Comparison of ENCODE assay signal across 8 cellular contexts in the genomic region with DNA sequence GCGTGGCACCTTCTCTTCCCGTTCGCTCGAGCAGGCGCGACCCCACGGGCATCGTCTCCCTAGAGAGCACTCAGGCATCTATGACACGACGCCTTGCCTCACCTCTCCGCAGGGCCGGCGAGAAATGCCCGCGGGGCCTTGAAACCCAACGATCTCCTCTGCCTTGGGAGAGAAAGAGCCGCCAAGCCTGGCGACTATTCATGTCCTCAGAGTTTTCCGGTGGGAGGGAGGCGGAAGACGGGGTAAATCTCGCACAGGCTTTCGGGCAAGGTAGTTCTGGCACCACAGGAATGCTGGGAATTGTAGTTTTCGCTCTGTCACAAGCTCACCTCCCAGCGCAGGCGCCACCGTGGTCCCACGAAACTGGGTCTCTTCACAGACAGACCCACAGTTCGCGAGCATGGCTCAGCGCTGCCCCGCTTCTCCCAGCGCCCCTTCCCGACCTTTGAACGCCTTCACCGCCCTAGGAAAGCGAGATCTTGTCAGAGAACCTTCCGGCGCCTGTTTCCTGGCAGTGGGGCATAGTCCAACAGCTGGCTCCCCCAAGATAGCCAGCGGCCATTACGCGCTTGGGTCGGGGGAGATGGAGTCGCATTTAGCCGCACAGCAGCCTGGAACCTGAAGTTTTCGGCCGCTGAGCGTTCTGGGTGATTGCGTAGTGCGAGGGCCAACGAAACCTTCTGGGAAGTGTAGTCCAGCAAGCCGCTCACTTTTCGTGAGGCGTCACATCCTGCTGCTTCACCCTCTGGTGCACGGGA. TPM values are rescaled to one million over a fixed set of nuclear protein-coding genes. Genes with fewer than 3 reads are reported as not detected.
DNase-seq lines count a peak whose midpoint lies in the region; ATAC-seq, FAIRE-seq and TF ChIP-seq lines count a peak whose summit lies in the region.

A gene with protein sequence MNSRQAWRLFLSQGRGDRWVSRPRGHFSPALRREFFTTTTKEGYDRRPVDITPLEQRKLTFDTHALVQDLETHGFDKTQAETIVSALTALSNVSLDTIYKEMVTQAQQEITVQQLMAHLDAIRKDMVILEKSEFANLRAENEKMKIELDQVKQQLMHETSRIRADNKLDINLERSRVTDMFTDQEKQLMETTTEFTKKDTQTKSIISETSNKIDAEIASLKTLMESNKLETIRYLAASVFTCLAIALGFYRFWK (minus strand): TSS at position 597 of the 758 bp plus-strand sequence. CDS start 395 bp downstream, at position 202.

- peak; percentile 91 for DNase-seq in NCI-H187 treated with DMSO at 0.1 percent for 48 hours (lab: John Stamatoyannopoulos, UW)
- peak; percentile 89 to 100 (median 98) for DNase-seq in anterior cingulate cortex (lab: John Stamatoyannopoulos, UW)
- DNase-seq in right atrium auricular region (ENCODE audit: low spot score), result peak; percentile 97
- DNase-seq in psoas muscle, result peak; percentile 95 to 97
- DNase-seq in urothelium cell line (ENCODE audit: low spot score), result peak; percentile 97

- intact Hi-C loops in T-helper 2 cell treated with Interferon-gamma antibody and Interleukin-4, amounts not matched to agents 100 ng/mL and 5 ng/mL, for 36 hours (cut with micrococcal nuclease), result loop anchor here (1.0 to 10.0 kb wide), 7 partner anchors 93 to 1411 kb away; a partner anchor contains a TSS
- intact Hi-C loops in psoas muscle (cut with DNase I), result loop anchor here in 1 of 2 donors (10.0 kb wide), 1 partner anchor 381 kb away; a partner anchor contains a TSS

- H3K4me3 ChIP-seq in right atrium auricular region (peak within 1 kb of the TSS; percentile 71 to 85), psoas muscle (peak within 1 kb of the TSS; percentile 84)

- H3K9me3 ChIP-seq in right atrium auricular region (no peaks in the 10 kb centered on the region), psoas muscle (no peaks in the 10 kb centered on the region)

- TF ChIP-seq CTCF in right atrium auricular region (IDR thresholded peaks at IDR 0.05) (peak in 1 of 2 donors; percentile 37), psoas muscle (IDR thresholded peaks at IDR 0.05) (no peak)

- WGBS in psoas muscle, 3 donors, result 0% methylated on average over 55 of the region's 55 CpGs

- no peaks in the 10 kb centered on the region for H3K27me3 ChIP-seq in right atrium auricular region
- H3K27me3 ChIP-seq in psoas muscle (ENCODE audit: insufficient read depth in 3 of 3, low read length in 2 of 3), result no peaks in the 10 kb centered on the region

- peak; percentile 78 for FAIRE-seq in urothelium cell line (lab: Jason Lieb, UNC)

- peak within 1 kb of the TSS; percentile 97 to 98 for H3K27ac ChIP-seq in right atrium auricular region
- peak within 1 kb of the TSS; percentile 95 for H3K27ac ChIP-seq in psoas muscle

- ATAC-seq in GM18499 (IDR thresholded peaks at IDR 0.05; ENCODE audit: insufficient read depth, unreplicated experiment) (peak; percentile 83), HG02943 (IDR thresholded peaks at IDR 0.05; ENCODE audit: low read depth, unreplicated experiment) (peak; percentile 89), psoas muscle (peak; percentile 96 to 97 (median 97))

- H3K36me3 ChIP-seq in right atrium auricular region, result no peaks in the 10 kb centered on the region
- H3K36me3 ChIP-seq in psoas muscle (ENCODE audit: insufficient read depth in 1 of 2, low read depth in 1 of 2), result no peaks in the 10 kb centered on the region

- peaks cover 0 to 37% of the 10 kb centered on the region in 2 donors for H3K4me1 ChIP-seq in right atrium auricular region
- peaks cover 32% of the 10 kb centered on the region for H3K4me1 ChIP-seq in psoas muscle

RNA-seq across cellular contexts. Expression of the gene that starts here (rescaled TPM):
- 25.6 and 26.8 TPM in 2 replicates for total RNA-seq in T-helper 2 cell treated with Interferon-gamma antibody and Interleukin-4, amounts not matched to agents 100 ng/mL and 5 ng/mL, for 36 hours
- total RNA-seq in right atrium auricular region (10 to 100 TPM; 20.9 to 24.0 TPM), psoas muscle (10 to 100 TPM; 15.5 to 34.0 (median 23.0) TPM)
- 10 to 100 TPM; 21.1 to 46.4 (median 45.8) TPM for polyA plus RNA-seq in psoas muscle

Comparison
In these comparisons a context has a peak if more than half of its experiments do, and no peak if none do; other contexts are left out.
1. Peak in every context shown above with its lines: DNase-seq, ATAC-seq, H3K4me3 ChIP-seq and H3K27ac ChIP-seq.